In the genomic region with DNA sequence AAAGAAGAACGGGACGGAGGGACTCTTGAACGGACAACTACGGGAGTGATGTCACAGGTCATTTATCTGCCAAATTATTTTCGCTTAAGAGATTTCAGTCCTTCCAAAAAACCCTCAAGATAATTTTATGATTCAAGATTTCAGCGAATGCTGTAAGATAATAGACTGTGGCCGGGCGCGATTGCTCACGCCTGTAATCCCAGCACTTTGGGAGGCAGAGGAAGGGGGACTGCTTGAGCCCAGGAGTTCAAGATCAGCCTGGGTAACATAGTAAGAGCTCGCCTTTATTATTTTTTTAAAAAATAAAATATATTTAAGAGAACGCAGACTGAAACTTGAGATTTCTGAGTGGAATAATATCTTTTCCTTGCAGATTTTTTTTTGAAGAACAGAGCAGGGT, we compare ENCODE assay signal across 8 cellular contexts. TPM values are rescaled to one million over a fixed set of nuclear protein-coding genes. Genes with fewer than 3 reads are reported as not detected.
DNase-seq lines count a peak whose midpoint lies in the region; ATAC-seq, FAIRE-seq and TF ChIP-seq lines count a peak whose summit lies in the region.

No MANE protein-coding gene starts in this region.

- peak overlapping the region; percentile 83 for H3K4me3 Mint-ChIP-seq in type B pancreatic cell

- H3K27ac Mint-ChIP-seq in type B pancreatic cell = peak overlapping the region; percentile 16

- TF ChIP-seq POLR2A in A549 (IDR thresholded peaks at IDR 0.05; ENCODE audit: low read length) (no peak), HepG2 (IDR thresholded peaks at IDR 0.05; ENCODE audit: insufficient read depth in 1 of 2, low read depth in 2 of 2, low read length in 2 of 2) (no peak)

- H3K9me3 ChIP-seq in A549 = no peaks in the 10 kb centered on the region
- no peaks in the 10 kb centered on the region for H3K9me3 ChIP-seq in HUES64 (ENCODE audit: insufficient read depth, low read depth, low read length)
- no peaks in the 10 kb centered on the region for H3K9me3 ChIP-seq in HepG2 (ENCODE audit: low read length)

- DNase-seq in A549 (ENCODE audit: low read depth in 1 of 2, low spot score in 1 of 2) (no peak), astrocyte of the spinal cord (ENCODE audit: low read depth, low spot score) (no peak), HepG2 (ENCODE audit: low spot score) (no peak), type B pancreatic cell (ENCODE audit: extremely low spot score, unreplicated experiment) (no peak), MV-4-11 (lab: John Stamatoyannopoulos, UW) (no peak), cerebellar nuclear complex (lab: John Stamatoyannopoulos, UW) (no peak)

- H4K20me1 ChIP-seq in HepG2 (ENCODE audit: insufficient read depth, low read length) = no peaks in the 10 kb centered on the region

- CTCF ChIA-PET in A549 (lab: Yijun Ruan, JAX) = no interaction called here
- CTCF ChIA-PET in HepG2 (lab: Yijun Ruan, JAX; ENCODE audit: low intra/inter-chr PET ratio, low total read pairs) = no interaction called here

- no peak overlapping the region for H2AFZ ChIP-seq in HepG2 (ENCODE audit: low read length)

- H3K27ac ChIP-seq in A549 (peak overlapping the region; percentile 94 to 96), HUES64 (ENCODE audit: low read depth, low read length) (peak overlapping the region; percentile 62; the same call in 1 of the 2 replicates), HepG2 (ENCODE audit: extremely low read length, insufficient read depth, low read length) (peak overlapping the region; percentile 81)

- 2% methylated on average over 12 of the region's 12 CpGs for WGBS in A549 (ENCODE audit: missing lambda C conversion rate)
- 70% methylated on average over 11 of the region's 12 CpGs for WGBS in HUES64
- WGBS in HepG2 (ENCODE audit: low lambda C conversion rate) = under 1% methylated on average over 12 of the region's 12 CpGs

- no peak for TF ChIP-seq CTCF in A549 (IDR thresholded peaks at IDR 0.05)
- TF ChIP-seq CTCF in astrocyte of the spinal cord (IDR thresholded peaks at IDR 0.05; ENCODE audit: low read depth, low read length) = no peak
- TF ChIP-seq CTCF in HepG2 (CRISPR knock-in tag; IDR thresholded peaks at IDR 0.05) = no peak
- TF ChIP-seq CTCF in type B pancreatic cell (conservative IDR thresholded peaks at IDR 0.05) = no peak

- no peaks in the 10 kb centered on the region for H3K9me3 Mint-ChIP-seq in type B pancreatic cell

- ATAC-seq in A549 (peak in 1 of 2 experiments; percentile 52; a peak in 3 of 6 replicates), GM18909 (IDR thresholded peaks at IDR 0.05; ENCODE audit: poor library complexity, unreplicated experiment) (peak; percentile 27), HepG2 (no peak)

- H3K4me3 ChIP-seq in A549 (peak overlapping the region; percentile 98), HUES64 (ENCODE audit: low read length) (peak overlapping the region; percentile 96), astrocyte of the spinal cord (ENCODE audit: low read depth, low read length) (peak overlapping the region; percentile 86), HepG2 (replicated peaks in 1 of 3; ENCODE audit: insufficient read depth in 1 of 3, low read depth in 2 of 3, low read length in 3 of 3) (peak overlapping the region; percentile 75 to 100 (median 87))

- no peaks in the 10 kb centered on the region for H3K36me3 Mint-ChIP-seq in type B pancreatic cell

- H3K4me2 ChIP-seq in A549 = peak overlapping the region; percentile 97
- peak overlapping the region; percentile 93 for H3K4me2 ChIP-seq in HepG2 (ENCODE audit: low read depth, low read length)

- BruUV-seq in HepG2 (replicated peaks; lab: Mats Ljungman, UMichigan) = TSS peak; percentile 57

- peaks cover 8% of the 10 kb centered on the region for H3K4me1 Mint-ChIP-seq in type B pancreatic cell (ENCODE audit: unreplicated experiment)

- intact Hi-C loops in HepG2 (cut with micrococcal nuclease; ENCODE audit: unreplicated experiment) = no loop called here

- POLR2A ChIA-PET in A549 (lab: Yijun Ruan, JAX) = interaction anchor here (0.7 to 3.2 kb wide), 7 partner anchors 10 to 55 kb away, joined by 3 to 40 read pairs (median 4); partner anchors contain the start of genes CCT8 and LTN1
- POLR2A ChIA-PET in HepG2 (lab: Yijun Ruan, JAX) = interaction anchor here (0.7 to 3.9 kb wide), 8 partner anchors 11 to 134 kb away, joined by 3 to 47 read pairs (median 3); partner anchors contain the start of genes CCT8 and LTN1

- FAIRE-seq in A549 (lab: Jason Lieb, UNC) = no peak
- FAIRE-seq in HepG2 (lab: Jason Lieb, UNC) = no peak

- H3K27me3 Mint-ChIP-seq in type B pancreatic cell = no peaks in the 10 kb centered on the region

- TF ChIP-seq EP300 in A549 (IDR thresholded peaks at IDR 0.05) = no peak
- no peak for TF ChIP-seq EP300 in HepG2 (IDR thresholded peaks at IDR 0.05; ENCODE audit: low read depth in 2 of 2, low read length in 2 of 2)
- no peak for TF ChIP-seq EP300 in HepG2 (CRISPR knock-in tag; IDR thresholded peaks at IDR 0.05; ENCODE audit: borderline replicate concordance)

- no peak for TF ChIP-seq RAD21 in A549 (conservative IDR thresholded peaks at IDR 0.05 in 1 of 2, IDR thresholded peaks at IDR 0.05 in 1 of 2)
- no peak for TF ChIP-seq RAD21 in HepG2 (CRISPR knock-in tag; IDR thresholded peaks at IDR 0.05)

- peak overlapping the region; percentile 96 for H3K9ac ChIP-seq in HUES64 (ENCODE audit: low read depth, low read length)
- H3K9ac ChIP-seq in HepG2 (ENCODE audit: insufficient read depth, low read depth, low read length) = peak overlapping the region; percentile 91

- H3K36me3 ChIP-seq in HUES64 (ENCODE audit: insufficient read depth, low read length) (no peaks in the 10 kb centered on the region), HepG2 (replicated peaks in 1 of 2; ENCODE audit: control insufficient read depth in 1 of 2, insufficient read depth in 2 of 2, low read length in 2 of 2) (0 out of 5 replicates have a peak, but pooled peaks cover 0 to 1% of the 10 kb centered on the region in 2 experiments)

- H3K4me1 ChIP-seq in A549 (peaks cover 13% of the 10 kb centered on the region; the same call in 2 of the 3 replicates), HUES64 (ENCODE audit: insufficient read depth, low read length) (no peaks in the 10 kb centered on the region), HepG2 (ENCODE audit: insufficient read depth, low read length) (peaks cover 39% of the 10 kb centered on the region)

- no peaks in the 10 kb centered on the region for H3K27me3 ChIP-seq in HUES64 (ENCODE audit: insufficient read depth, low read length)
- no peaks in the 10 kb centered on the region for H3K27me3 ChIP-seq in HepG2 (ENCODE audit: control insufficient read depth in 1 of 2, insufficient read depth in 2 of 2, low read length in 2 of 2)

- in situ Hi-C loops in astrocyte of the spinal cord (cut with HindIII; ENCODE audit: low sequenced_read_pairs) = no loop called here
- in situ Hi-C loops in HepG2 (cut with HindIII; ENCODE audit: extremely low pct_ligation_motif_present, low pct_unique_long_range_greater_than_20kb) = no loop called here

- peaks cover 24% of the 10 kb centered on the region for H3K79me2 ChIP-seq in HepG2 (ENCODE audit: insufficient read depth, low read length)

RNA-seq across cellular contexts. Expression of gene RWDD2B, which starts 0.6 kb away (rescaled TPM):
- 17.7 and 25.4 TPM in 2 replicates for polyA plus RNA-seq in A549 (2011; rRNA removed)
- 5.9 and 6.0 TPM in 2 replicates for polyA plus RNA-seq in A549 (2012; cell fraction: cytosol; rRNA removed)
- polyA plus RNA-seq in A549 (2012; cell fraction: nucleus; rRNA removed) = 1.4 and 2.2 TPM in 2 replicates
- polyA plus RNA-seq in A549 (2017; fragmentation: RNase III; extraction: RNeasy Plus Mini Kit Qiagen cat#74134 plus additional on column Dnase treatment) = 15.7 to 17.4 TPM (median 16.0 TPM) in 3 replicates
- polyA minus RNA-seq in A549 (2011; rRNA and poly(A)+ RNA removed) = 5.7 and 5.8 TPM in 2 replicates
- polyA plus RNA-seq in HUES64 (2013, experiment 1 of 2) = 9.0 TPM
- 10.5 TPM for polyA plus RNA-seq in HUES64 (2013, experiment 2 of 2)
- 20.9 and 28.3 TPM in 2 replicates for total RNA-seq in HepG2 (2016; rRNA removed; fragmentation: Illumina TruSeq; extraction: Trizol)
- total RNA-seq in HepG2 (2016; cell fraction: cytosol; rRNA removed; fragmentation: Illumina TruSeq; extraction: Trizol; ENCODE audit: low read depth) = 10.0 and 11.2 TPM in 2 replicates
- 22.0 and 27.5 TPM in 2 replicates for total RNA-seq in HepG2 (2016; cell fraction: insoluble cytoplasmic fraction; rRNA removed; fragmentation: Illumina TruSeq; extraction: Trizol)
- 28.3 and 28.6 TPM in 2 replicates for total RNA-seq in HepG2 (2016; cell fraction: membrane; rRNA removed; fragmentation: Illumina TruSeq; extraction: Trizol)
- total RNA-seq in HepG2 (2016; cell fraction: nucleus; rRNA removed; fragmentation: Illumina TruSeq; extraction: Trizol) = 9.7 and 10.9 TPM in 2 replicates
- polyA plus RNA-seq in HepG2 (2011; rRNA removed) = 9.3 and 9.9 TPM in 2 replicates
- 4.6 and 6.6 TPM in 2 replicates for polyA plus RNA-seq in HepG2 (2011; cell fraction: cytosol; rRNA removed)
- 2.5 and 3.6 TPM in 2 replicates for polyA plus RNA-seq in HepG2 (2011; cell fraction: nucleus; rRNA removed)
- 8.4 and 13.0 TPM in 2 replicates for polyA plus RNA-seq in HepG2 (2012)
- 13.0 and 14.8 TPM in 2 replicates for polyA plus RNA-seq in HepG2 (2016; cell fraction: cytosol; fragmentation: Illumina TruSeq; extraction: Trizol; ENCODE audit: low read depth)
- 31.8 and 32.4 TPM in 2 replicates for polyA plus RNA-seq in HepG2 (2016; cell fraction: insoluble cytoplasmic fraction; fragmentation: Illumina TruSeq; extraction: Trizol; ENCODE audit: low read depth)
- polyA plus RNA-seq in HepG2 (2016; cell fraction: membrane; fragmentation: Illumina TruSeq; extraction: Trizol; ENCODE audit: low read depth) = 25.4 and 26.8 TPM in 2 replicates
- polyA plus RNA-seq in HepG2 (2016; cell fraction: nucleus; fragmentation: Illumina TruSeq; extraction: Trizol; ENCODE audit: insufficient read depth, low read depth) = 16.3 and 18.5 TPM in 2 replicates
- polyA minus RNA-seq in HepG2 (2011; rRNA and poly(A)+ RNA removed; ENCODE audit: low replicate concordance) = 2.7 and 14.4 TPM in 2 replicates
- polyA minus RNA-seq in HepG2 (2011; cell fraction: cytosol; rRNA and poly(A)+ RNA removed) = 4.1 and 5.6 TPM in 2 replicates
- polyA minus RNA-seq in HepG2 (2011; cell fraction: nucleus; rRNA and poly(A)+ RNA removed) = 3.7 and 5.5 TPM in 2 replicates
- 9.2 and 10.7 TPM in 2 replicates for total RNA-seq in type B pancreatic cell (ENCODE audit: low replicate concordance)

RNA-seq across cellular contexts. Expression of gene USP16, which starts 5.9 kb away (rescaled TPM):
- polyA plus RNA-seq in A549 (2011; rRNA removed) (27.1 and 40.7 TPM in 2 replicates), A549 (2017; fragmentation: RNase III; extraction: RNeasy Plus Mini Kit Qiagen cat#74134 plus additional on column Dnase treatment) (23.6 to 27.0 TPM (median 26.5 TPM) in 3 replicates), HepG2 (2011; rRNA removed) (12.0 and 16.5 TPM in 2 replicates)
- 5.9 and 6.5 TPM in 2 replicates for polyA plus RNA-seq in A549 (2012; cell fraction: cytosol; rRNA removed)
- 4.1 and 6.4 TPM in 2 replicates for polyA plus RNA-seq in A549 (2012; cell fraction: nucleus; rRNA removed)
- 9.5 and 11.1 TPM in 2 replicates for polyA minus RNA-seq in A549 (2011; rRNA and poly(A)+ RNA removed)
- 18.1 TPM for polyA plus RNA-seq in HUES64 (2013, experiment 1 of 2)
- 17.7 TPM for polyA plus RNA-seq in HUES64 (2013, experiment 2 of 2)
- total RNA-seq in HepG2 (2016; rRNA removed; fragmentation: Illumina TruSeq; extraction: Trizol) (46.9 and 72.4 TPM in 2 replicates), type B pancreatic cell (ENCODE audit: low replicate concordance) (28.9 and 35.0 TPM in 2 replicates)
- 8.2 and 9.5 TPM in 2 replicates for total RNA-seq in HepG2 (2016; cell fraction: cytosol; rRNA removed; fragmentation: Illumina TruSeq; extraction: Trizol; ENCODE audit: low read depth)
- 46.8 and 73.9 TPM in 2 replicates for total RNA-seq in HepG2 (2016; cell fraction: insoluble cytoplasmic fraction; rRNA removed; fragmentation: Illumina TruSeq; extraction: Trizol)
- 25.9 and 27.0 TPM in 2 replicates for total RNA-seq in HepG2 (2016; cell fraction: membrane; rRNA removed; fragmentation: Illumina TruSeq; extraction: Trizol)
- 31.9 and 37.3 TPM in 2 replicates for total RNA-seq in HepG2 (2016; cell fraction: nucleus; rRNA removed; fragmentation: Illumina TruSeq; extraction: Trizol)
- polyA plus RNA-seq in HepG2 (2011; cell fraction: cytosol; rRNA removed) = 4.6 and 7.2 TPM in 2 replicates
- 10.3 and 11.5 TPM in 2 replicates for polyA plus RNA-seq in HepG2 (2011; cell fraction: nucleus; rRNA removed)
- polyA plus RNA-seq in HepG2 (2012) = 20.8 and 28.1 TPM in 2 replicates
- 3.3 and 3.5 TPM in 2 replicates for polyA plus RNA-seq in HepG2 (2016; cell fraction: cytosol; fragmentation: Illumina TruSeq; extraction: Trizol; ENCODE audit: low read depth)
- 48.3 and 53.1 TPM in 2 replicates for polyA plus RNA-seq in HepG2 (2016; cell fraction: insoluble cytoplasmic fraction; fragmentation: Illumina TruSeq; extraction: Trizol; ENCODE audit: low read depth)
- polyA plus RNA-seq in HepG2 (2016; cell fraction: membrane; fragmentation: Illumina TruSeq; extraction: Trizol; ENCODE audit: low read depth) = 8.0 and 9.3 TPM in 2 replicates
- polyA plus RNA-seq in HepG2 (2016; cell fraction: nucleus; fragmentation: Illumina TruSeq; extraction: Trizol; ENCODE audit: insufficient read depth, low read depth) = 41.1 and 44.1 TPM in 2 replicates
- polyA minus RNA-seq in HepG2 (2011; rRNA and poly(A)+ RNA removed; ENCODE audit: low replicate concordance) = 4.9 and 7.5 TPM in 2 replicates
- 10.9 and 11.0 TPM in 2 replicates for polyA minus RNA-seq in HepG2 (2011; cell fraction: cytosol; rRNA and poly(A)+ RNA removed)
- polyA minus RNA-seq in HepG2 (2011; cell fraction: nucleus; rRNA and poly(A)+ RNA removed) = 29.6 and 30.9 TPM in 2 replicates

RNA-seq across cellular contexts. Expression of gene LTN1, which starts 25.9 kb away (rescaled TPM):
- polyA plus RNA-seq in A549 (2011; rRNA removed) = 12.3 and 13.9 TPM in 2 replicates
- 1.3 and 1.5 TPM in 2 replicates for polyA plus RNA-seq in A549 (2012; cell fraction: cytosol; rRNA removed)
- 1.4 and 2.2 TPM in 2 replicates for polyA plus RNA-seq in A549 (2012; cell fraction: nucleus; rRNA removed)
- polyA plus RNA-seq in A549 (2017; fragmentation: RNase III; extraction: RNeasy Plus Mini Kit Qiagen cat#74134 plus additional on column Dnase treatment) = 6.6 to 7.0 TPM (median 6.9 TPM) in 3 replicates
- polyA minus RNA-seq in A549 (2011; rRNA and poly(A)+ RNA removed) = 17.4 and 17.8 TPM in 2 replicates
- 14.2 TPM for polyA plus RNA-seq in HUES64 (2013, experiment 1 of 2)
- polyA plus RNA-seq in HUES64 (2013, experiment 2 of 2) = 15.4 TPM
- 24.6 and 40.1 TPM in 2 replicates for total RNA-seq in HepG2 (2016; rRNA removed; fragmentation: Illumina TruSeq; extraction: Trizol)
- 2.0 TPM in 2 replicates for total RNA-seq in HepG2 (2016; cell fraction: cytosol; rRNA removed; fragmentation: Illumina TruSeq; extraction: Trizol; ENCODE audit: low read depth)
- total RNA-seq in HepG2 (2016; cell fraction: insoluble cytoplasmic fraction; rRNA removed; fragmentation: Illumina TruSeq; extraction: Trizol) = 24.2 and 39.9 TPM in 2 replicates
- total RNA-seq in HepG2 (2016; cell fraction: membrane; rRNA removed; fragmentation: Illumina TruSeq; extraction: Trizol) = 6.6 and 7.1 TPM in 2 replicates
- total RNA-seq in HepG2 (2016; cell fraction: nucleus; rRNA removed; fragmentation: Illumina TruSeq; extraction: Trizol) = 42.3 and 44.9 TPM in 2 replicates
- 6.0 and 6.7 TPM in 2 replicates for polyA plus RNA-seq in HepG2 (2011; rRNA removed)
- 2.2 and 3.6 TPM in 2 replicates for polyA plus RNA-seq in HepG2 (2011; cell fraction: cytosol; rRNA removed)
- 6.0 and 8.8 TPM in 2 replicates for polyA plus RNA-seq in HepG2 (2011; cell fraction: nucleus; rRNA removed)
- 8.9 and 10.5 TPM in 2 replicates for polyA plus RNA-seq in HepG2 (2012)
- 0.32 and 0.50 TPM in 2 replicates for polyA plus RNA-seq in HepG2 (2016; cell fraction: cytosol; fragmentation: Illumina TruSeq; extraction: Trizol; ENCODE audit: low read depth)
- 12.6 and 13.7 TPM in 2 replicates for polyA plus RNA-seq in HepG2 (2016; cell fraction: insoluble cytoplasmic fraction; fragmentation: Illumina TruSeq; extraction: Trizol; ENCODE audit: low read depth)
- polyA plus RNA-seq in HepG2 (2016; cell fraction: membrane; fragmentation: Illumina TruSeq; extraction: Trizol; ENCODE audit: low read depth) = 0.92 and 1.5 TPM in 2 replicates
- polyA plus RNA-seq in HepG2 (2016; cell fraction: nucleus; fragmentation: Illumina TruSeq; extraction: Trizol; ENCODE audit: insufficient read depth, low read depth) = 31.2 and 35.8 TPM in 2 replicates
- polyA minus RNA-seq in HepG2 (2011; rRNA and poly(A)+ RNA removed; ENCODE audit: low replicate concordance) = 16.3 and 25.1 TPM in 2 replicates
- 15.9 and 17.7 TPM in 2 replicates for polyA minus RNA-seq in HepG2 (2011; cell fraction: cytosol; rRNA and poly(A)+ RNA removed)
- polyA minus RNA-seq in HepG2 (2011; cell fraction: nucleus; rRNA and poly(A)+ RNA removed) = 59.5 and 66.4 TPM in 2 replicates
- 24.3 and 27.8 TPM in 2 replicates for total RNA-seq in type B pancreatic cell (ENCODE audit: low replicate concordance)

RNA-seq across cellular contexts. Expression of gene CCT8, which starts 54.9 kb away (rescaled TPM):
- 235 and 296 TPM in 2 replicates for polyA plus RNA-seq in A549 (2011; rRNA removed)
- 89.8 and 106 TPM in 2 replicates for polyA plus RNA-seq in A549 (2012; cell fraction: cytosol; rRNA removed)
- polyA plus RNA-seq in A549 (2012; cell fraction: nucleus; rRNA removed) = 50.2 and 72.0 TPM in 2 replicates
- 214 to 242 TPM (median 216 TPM) in 3 replicates for polyA plus RNA-seq in A549 (2017; fragmentation: RNase III; extraction: RNeasy Plus Mini Kit Qiagen cat#74134 plus additional on column Dnase treatment)
- polyA minus RNA-seq in A549 (2011; rRNA and poly(A)+ RNA removed) = 72.4 and 72.6 TPM in 2 replicates
- 254 TPM for polyA plus RNA-seq in HUES64 (2013, experiment 1 of 2)
- 275 TPM for polyA plus RNA-seq in HUES64 (2013, experiment 2 of 2)
- 325 and 538 TPM in 2 replicates for total RNA-seq in HepG2 (2016; rRNA removed; fragmentation: Illumina TruSeq; extraction: Trizol)
- total RNA-seq in HepG2 (2016; cell fraction: cytosol; rRNA removed; fragmentation: Illumina TruSeq; extraction: Trizol; ENCODE audit: low read depth) = 81.4 and 96.3 TPM in 2 replicates
- 336 and 530 TPM in 2 replicates for total RNA-seq in HepG2 (2016; cell fraction: insoluble cytoplasmic fraction; rRNA removed; fragmentation: Illumina TruSeq; extraction: Trizol)
- total RNA-seq in HepG2 (2016; cell fraction: membrane; rRNA removed; fragmentation: Illumina TruSeq; extraction: Trizol) = 134 and 165 TPM in 2 replicates
- 137 and 155 TPM in 2 replicates for total RNA-seq in HepG2 (2016; cell fraction: nucleus; rRNA removed; fragmentation: Illumina TruSeq; extraction: Trizol)
- 87.0 and 127 TPM in 2 replicates for polyA plus RNA-seq in HepG2 (2011; rRNA removed)
- 80.0 and 97.4 TPM in 2 replicates for polyA plus RNA-seq in HepG2 (2011; cell fraction: cytosol; rRNA removed)
- 53.9 and 70.6 TPM in 2 replicates for polyA plus RNA-seq in HepG2 (2011; cell fraction: nucleus; rRNA removed)
- 174 and 217 TPM in 2 replicates for polyA plus RNA-seq in HepG2 (2012)
- 45.9 and 52.2 TPM in 2 replicates for polyA plus RNA-seq in HepG2 (2016; cell fraction: cytosol; fragmentation: Illumina TruSeq; extraction: Trizol; ENCODE audit: low read depth)
- polyA plus RNA-seq in HepG2 (2016; cell fraction: insoluble cytoplasmic fraction; fragmentation: Illumina TruSeq; extraction: Trizol; ENCODE audit: low read depth) = 406 and 427 TPM in 2 replicates
- 80.8 and 98.2 TPM in 2 replicates for polyA plus RNA-seq in HepG2 (2016; cell fraction: membrane; fragmentation: Illumina TruSeq; extraction: Trizol; ENCODE audit: low read depth)
- polyA plus RNA-seq in HepG2 (2016; cell fraction: nucleus; fragmentation: Illumina TruSeq; extraction: Trizol; ENCODE audit: insufficient read depth, low read depth) = 196 and 213 TPM in 2 replicates
- 56.7 and 122 TPM in 2 replicates for polyA minus RNA-seq in HepG2 (2011; rRNA and poly(A)+ RNA removed; ENCODE audit: low replicate concordance)
- polyA minus RNA-seq in HepG2 (2011; cell fraction: cytosol; rRNA and poly(A)+ RNA removed) = 110 and 112 TPM in 2 replicates
- polyA minus RNA-seq in HepG2 (2011; cell fraction: nucleus; rRNA and poly(A)+ RNA removed) = 74.0 and 108 TPM in 2 replicates
- 167 and 218 TPM in 2 replicates for total RNA-seq in type B pancreatic cell (ENCODE audit: low replicate concordance)
